Comparison of ENCODE assay signal across 13 cellular contexts in the genomic region with DNA sequence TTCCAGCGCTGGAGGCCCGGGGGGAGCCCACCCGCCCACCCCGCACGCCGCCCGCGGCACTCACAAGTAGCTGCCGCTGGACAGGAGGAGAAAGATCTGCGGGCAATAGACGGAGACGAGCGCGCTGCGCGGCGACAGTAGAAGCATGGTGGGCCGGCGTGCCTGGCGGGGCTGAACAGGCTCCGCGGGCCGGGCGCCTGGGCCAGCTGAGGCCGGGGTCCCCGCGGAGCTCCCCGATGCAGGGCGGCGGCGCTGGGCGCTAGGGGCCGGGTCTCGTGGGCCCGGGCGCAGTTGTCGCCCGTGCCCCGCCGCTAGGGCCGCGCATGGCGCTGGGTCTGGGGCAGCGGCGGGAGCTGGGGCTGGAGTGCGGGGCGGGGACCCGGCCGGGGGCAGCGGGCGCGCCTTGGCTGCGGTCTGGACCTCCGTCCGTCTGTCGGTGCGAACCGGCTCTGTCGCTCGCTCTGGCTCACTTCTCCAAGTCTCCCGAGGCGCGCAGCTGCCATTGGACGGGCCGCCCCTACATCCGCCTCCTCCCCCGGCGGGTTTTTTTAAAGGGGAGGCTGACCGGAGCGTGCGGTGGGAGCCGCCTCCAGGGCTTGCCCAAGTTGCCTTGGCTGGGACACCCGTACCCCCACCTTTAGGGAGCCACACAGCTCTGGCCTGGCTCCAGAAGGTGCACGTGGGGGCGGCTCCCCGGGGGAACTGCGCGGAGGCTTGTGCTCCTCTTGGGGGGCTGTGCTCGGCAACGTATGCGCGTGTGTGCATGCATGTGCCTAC. TPM values are rescaled to one million over a fixed set of nuclear protein-coding genes. Genes with fewer than 3 reads are reported as not detected.
A peak's percentile ranks its signal among the peaks of the same experiment; 100 is the strongest.
DNase-seq lines count a peak whose midpoint lies in the region; TF ChIP-seq lines count a peak whose summit lies in the region.
"Had no signal": no experiment of that assay in that cellular context is flagged by ENCODE, and none has a peak within 500 bp of the region (broad histone marks: within the 10 kb centered on the region; RNA-seq: fewer than 3 reads in every experiment).

No MANE protein-coding gene starts in this region.

- peaks cover 7% of the 10 kb centered on the region for H3K23me2 ChIP-seq in H9 (ENCODE audit: insufficient read length, low read depth, low read length, poor library complexity, severe bottlenecking)

- no peak overlapping the region for H2BK120ac ChIP-seq in H9 (ENCODE audit: low read depth, low read length, poor library complexity, severe bottlenecking)

- H3K56ac ChIP-seq in H9 (ENCODE audit: insufficient read length, low read depth, low read length): no peak overlapping the region

- no peak overlapping the region for H3K23ac ChIP-seq in H9 (ENCODE audit: insufficient read length, low read depth, low read length)

- no peaks in the 10 kb centered on the region for H3K4me1 ChIP-seq in H9 (ENCODE audit: insufficient read depth, low read length)

- H3K36me3 Mint-ChIP-seq in H9 (ENCODE audit: insufficient read depth in 1 of 3, low read depth in 3 of 3) (peaks cover 0 to 2% (median 0%) of the 10 kb centered on the region in 3 experiments; a peak in 1 of 7 replicates), nephron (ENCODE audit: low read depth) (no peaks in the 10 kb centered on the region)

- H3K18ac ChIP-seq in H9 (ENCODE audit: insufficient read length, low read depth, low read length): no peak overlapping the region

- H3K27ac Mint-ChIP-seq in H9 (no peak overlapping the region), nephron (no peak overlapping the region)

- H3K4me2 ChIP-seq in H9 (ENCODE audit: insufficient read depth, insufficient read length, low read length): peak overlapping the region; percentile 47

- no peak overlapping the region for H3K4ac ChIP-seq in H9 (ENCODE audit: low read depth, low read length)

- intact Hi-C loops in dorsolateral prefrontal cortex (cut with DNase I): no loop called here

- H4K91ac ChIP-seq in H9 (ENCODE audit: insufficient read length, low read depth, low read length): no peak overlapping the region

- peak; percentile 58 for TF ChIP-seq CTCF in 22Rv1 (IDR thresholded peaks at IDR 0.05)
- TF ChIP-seq CTCF in H9 (conservative IDR thresholded peaks at IDR 0.05): no peak; the same call in 2 of the 3 replicates
- TF ChIP-seq CTCF in dorsolateral prefrontal cortex (IDR thresholded peaks at IDR 0.05 in 54 of 56, conservative IDR thresholded peaks at IDR 0.05 in 2 of 56; ENCODE audit: low read depth in 1 of 56, partially characterized antibody in 56 of 56): no peak
- TF ChIP-seq CTCF in nephron (IDR thresholded peaks at IDR 0.05; ENCODE audit: unreplicated experiment in 3 of 3): no peak
- TF ChIP-seq CTCF in RWPE1 (conservative IDR thresholded peaks at IDR 0.05; ENCODE audit: low read depth): no peak

- H3K9me3 ChIP-seq in H9 (ENCODE audit: control insufficient read depth, low read depth, low read length): peaks cover 5% of the 10 kb centered on the region

- H3K27ac ChIP-seq in 22Rv1: no peak overlapping the region
- H3K27ac ChIP-seq in H9 (ENCODE audit: insufficient read length, low read depth, low read length): no peak overlapping the region
- no peak overlapping the region for H3K27ac ChIP-seq in dorsolateral prefrontal cortex
- no peak overlapping the region for H3K27ac ChIP-seq in RWPE1

- H3T11ph ChIP-seq in H9 (ENCODE audit: low read length): no peak overlapping the region

- no peak overlapping the region for H2BK5ac ChIP-seq in H9 (ENCODE audit: insufficient read length, low read length)

- H4K5ac ChIP-seq in H9 (ENCODE audit: insufficient read length, low read depth, low read length): no peak overlapping the region

- WGBS in H9 (ENCODE audit: extremely low coverage, insufficient read length, low lambda C conversion rate): no CpG with 5 or more reads among the region's 82 CpGs

- H4K20me1 ChIP-seq in H9 (ENCODE audit: control insufficient read depth, insufficient read depth, insufficient read length): no peaks in the 10 kb centered on the region

- CTCF ChIA-PET in RWPE1 (lab: Yijun Ruan, JAX): no interaction called here

- H3K4me1 Mint-ChIP-seq in H9: peaks cover 21 to 49% of the 10 kb centered on the region in 2 experiments
- H3K4me1 Mint-ChIP-seq in nephron: peaks cover 19% of the 10 kb centered on the region

- H3K14ac ChIP-seq in H9 (ENCODE audit: insufficient read depth, low read length): no peak overlapping the region

- H2BK12ac ChIP-seq in H9 (ENCODE audit: insufficient read length, low read depth, low read length): no peak overlapping the region

- no peak overlapping the region for H2BK15ac ChIP-seq in H9 (ENCODE audit: low read depth, low read length)

- H3K4me3 ChIP-seq in dorsolateral prefrontal cortex: peak overlapping the region in 47 of 59 donors; percentile 16 to 66 (median 47)

- H3K9me3 Mint-ChIP-seq in H9: peaks cover 2 to 11% of the 10 kb centered on the region in 2 experiments; a peak in 4 of 5 replicates
- no peaks in the 10 kb centered on the region for H3K9me3 Mint-ChIP-seq in nephron

- no peak overlapping the region for H2AFZ ChIP-seq in H9 (ENCODE audit: low read length)

- peak overlapping the region in 1 of 2 experiments; percentile 66; a peak in 3 of 5 replicates for H3K4me3 Mint-ChIP-seq in H9
- H3K4me3 Mint-ChIP-seq in nephron: peak overlapping the region in 2 of 3 experiments; percentile 60 to 68

- DNase-seq in H9: peak; percentile 49
- no peak for DNase-seq in dorsolateral prefrontal cortex
- no peak for DNase-seq in occipital lobe (lab: John Stamatoyannopoulos, UW)
- no peak for DNase-seq in RWPE1 (ENCODE audit: low spot score)
- DNase-seq in GF-D8 (lab: John Stamatoyannopoulos, UW): no peak
- DNase-seq in NCI-H345 (lab: John Stamatoyannopoulos, UW): no peak
- DNase-seq: activated CD4-positive, alpha-beta T cell treated with anti-CD3 and anti-CD28 coated beads for 1 hour; DMS79 treated with DMSO at 0.1 percent for 48 hours; Karpas-422; NCI-H2081 treated with DMSO at 0.1 percent for 48 hours had no signal

- H3K27me3 ChIP-seq in H9 (ENCODE audit: insufficient read depth, low read length) (peaks cover 65% of the 10 kb centered on the region), dorsolateral prefrontal cortex (peaks cover 0 to 97% (median 74%) of the 10 kb centered on the region in 45 donors)

- H3K79me2 ChIP-seq in H9 (ENCODE audit: insufficient read depth, low read length): no peaks in the 10 kb centered on the region

- no peaks in the 10 kb centered on the region for H3K79me1 ChIP-seq in H9 (ENCODE audit: insufficient read depth, low read depth, low read length, poor library complexity, severe bottlenecking)

- no peak overlapping the region for H2BK20ac ChIP-seq in H9 (ENCODE audit: low read depth, low read length, poor library complexity, severe bottlenecking)

- H3K27me3 Mint-ChIP-seq in H9 (ENCODE audit: low read depth): peaks cover 89% of the 10 kb centered on the region
- peaks cover 84% of the 10 kb centered on the region for H3K27me3 Mint-ChIP-seq in nephron (ENCODE audit: low read depth)

- H3K9ac ChIP-seq in H9 (ENCODE audit: extremely low read depth, insufficient read length, low read length): no peak overlapping the region

- no peak overlapping the region for H4K8ac ChIP-seq in H9 (replicated peaks; ENCODE audit: insufficient read length, low read depth, low read length)

- H2AK5ac ChIP-seq in H9 (ENCODE audit: insufficient read length, low read length): no peak overlapping the region

- POLR2A ChIA-PET in RWPE1 (lab: Yijun Ruan, JAX; ENCODE audit: low non-redundant PET): no interaction called here

RNA-seq across cellular contexts. Expression of gene WNT7B, which starts 4.7 kb away (rescaled TPM):
- total RNA-seq in H9 (2021): 0.09 and 0.31 TPM in 2 replicates
- total RNA-seq in dorsolateral prefrontal cortex: 10 to 100 TPM in 1 of 120 experiments, 1 to 10 TPM in 118, under 1 TPM in 1; 0.67 to 11.8 (median 2.7) TPM
- total RNA-seq in occipital lobe: 6.6 TPM
- total RNA-seq: dermis microvascular lymphatic vessel endothelial cell had no signal
